ENCODE assay signal across 8 cellular contexts in the genomic region with DNA sequence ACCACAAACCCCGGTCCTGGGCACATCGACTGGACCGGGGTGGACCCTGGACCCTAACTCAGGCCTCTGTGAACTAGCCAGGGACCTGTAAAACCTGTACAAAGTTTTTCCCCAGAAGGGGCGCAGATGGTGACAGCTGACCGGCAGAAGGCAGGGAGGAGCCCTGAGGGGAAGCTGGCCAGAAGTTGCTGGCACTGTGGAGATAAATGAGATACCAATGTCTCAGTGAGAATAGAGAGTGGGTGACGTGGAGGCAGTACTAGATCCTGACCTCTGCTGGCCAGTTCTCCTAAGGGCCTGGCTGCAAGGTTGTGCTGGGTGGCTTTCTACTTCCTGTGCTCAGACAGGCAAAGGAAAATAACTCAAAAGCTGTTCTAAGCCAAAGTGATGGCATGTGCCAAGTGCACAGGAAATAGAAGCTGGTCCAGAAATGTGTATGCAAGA. TPM values are rescaled to one million over a fixed set of nuclear protein-coding genes. Genes with fewer than 3 reads are reported as not detected.
DNase-seq lines count a peak whose midpoint lies in the region; ATAC-seq, FAIRE-seq and TF ChIP-seq lines count a peak whose summit lies in the region.

No MANE protein-coding gene starts in this region.

- SMC1A ChIA-PET in GM12878 (lab: Charles Lee; ENCODE audit: uncharacterized antibody, unreplicated experiment), result interaction anchor here (0.7 to 36.0 kb wide), 30 partner anchors 8 to 736 kb away, joined by 3 to 1038 read pairs (median 5); a partner anchor contains a TSS

- in situ Hi-C loops in GM12878 (cut with MboI), result loop anchor here (10.0 kb wide), 2 partner anchors 151 to 481 kb away; no protein-coding TSS in a partner anchor

- H3K9me3 Mint-ChIP-seq in Calu3 (ENCODE audit: low read depth, unreplicated experiment), result no peaks in the 10 kb centered on the region

- no peaks in the 10 kb centered on the region for H3K36me3 Mint-ChIP-seq in Calu3 (ENCODE audit: insufficient read depth, unreplicated experiment)

- no peaks in the 10 kb centered on the region; a peak in 1 of 4 replicates for H3K27me3 ChIP-seq in GM12878 (replicated peaks in 1 of 2; ENCODE audit: control insufficient read depth in 2 of 2, insufficient read depth in 2 of 2, low read length in 1 of 2)
- no peaks in the 10 kb centered on the region for H3K27me3 ChIP-seq in small intestine (ENCODE audit: control insufficient read depth in 2 of 2, insufficient read depth in 2 of 2, low read length in 2 of 2)

- H3K36me3 ChIP-seq in GM12878 (ENCODE audit: control insufficient read depth in 2 of 2, insufficient read depth in 2 of 2, low read length in 1 of 2), result no peaks in the 10 kb centered on the region
- no peaks in the 10 kb centered on the region for H3K36me3 ChIP-seq in small intestine (ENCODE audit: control insufficient read depth in 2 of 2, insufficient read depth in 2 of 2, low read length in 2 of 2)

- H3K9me3 ChIP-seq in GM12878 (replicated peaks; ENCODE audit: control insufficient read depth, insufficient read depth, low read length) (no peaks in the 10 kb centered on the region), small intestine (ENCODE audit: control insufficient read depth, low read depth) (no peaks in the 10 kb centered on the region)

- 51% methylated on average over 6 of the region's 6 CpGs for WGBS in GM12878 (ENCODE audit: insufficient coverage, insufficient replicate concordance, low lambda C conversion rate, missing lambda C conversion rate)
- WGBS in small intestine, 3 donors, result 41 to 65% (median 45%) methylated on average over 6 of the region's 6 CpGs

- H3K27me3 Mint-ChIP-seq in Calu3 (ENCODE audit: unreplicated experiment), result peaks cover 20% of the 10 kb centered on the region

- no peak for FAIRE-seq in GM12878 (lab: Jason Lieb, UNC)
- no peak for FAIRE-seq in small intestine (lab: Jason Lieb, UNC)

- no peak overlapping the region for H3K9ac ChIP-seq in GM12878 (ENCODE audit: control insufficient read depth, insufficient read depth, low read length)

- no peak overlapping the region for H3K27ac Mint-ChIP-seq in Calu3 (ENCODE audit: unreplicated experiment)

- peaks cover 31% of the 10 kb centered on the region for H3K4me1 Mint-ChIP-seq in Calu3 (ENCODE audit: low read depth, unreplicated experiment)

- peak; percentile 31; the same call in 1 of the 2 replicates for TF ChIP-seq RAD21 in GM12878 (IDR thresholded peaks at IDR 0.05; ENCODE audit: insufficient read depth, low read depth, low read length)

- H3K27ac ChIP-seq in GM12878 (ENCODE audit: control insufficient read depth, insufficient read depth), result no peak overlapping the region
- no peak overlapping the region for H3K27ac ChIP-seq in small intestine (ENCODE audit: low read depth in 1 of 2, low read length in 1 of 2)

- H3K4me2 ChIP-seq in GM12878 (ENCODE audit: control insufficient read depth, insufficient read depth), result no peak overlapping the region

- no peak for TF ChIP-seq POLR2A in GM12878 (IDR thresholded peaks at IDR 0.05; ENCODE audit: low read depth, low read length)

- TF ChIP-seq CTCF in Calu3 (IDR thresholded peaks at IDR 0.05; ENCODE audit: unreplicated experiment) (no peak), GM12878 (IDR thresholded peaks at IDR 0.05 in 2 of 3, conservative IDR thresholded peaks at IDR 0.05 in 1 of 3; ENCODE audit: control insufficient read depth in 2 of 3, extremely low read depth in 1 of 3, insufficient read depth in 1 of 3, low read depth in 3 of 3, low read length in 3 of 3) (peak; percentile 38 to 46 (median 39); a peak in 5 of 6 replicates)

- H4K20me1 ChIP-seq in GM12878 (ENCODE audit: control insufficient read depth, insufficient read depth), result no peaks in the 10 kb centered on the region

- RAD21 ChIA-PET in GM12878 (lab: Charles Lee; ENCODE audit: unreplicated experiment), result interaction anchor here (1.1 to 12.4 kb wide), 12 partner anchors 13 to 481 kb away, joined by 3 to 432 read pairs (median 12); a partner anchor contains a TSS

- peak; percentile 49 for ATAC-seq in GM21390 (IDR thresholded peaks at IDR 0.05; ENCODE audit: unreplicated experiment)
- peak; percentile 74 for ATAC-seq in GM12878
- no peak for ATAC-seq in HG02571 (IDR thresholded peaks at IDR 0.05; ENCODE audit: unreplicated experiment)

- BruUV-seq in Calu3 (replicated peaks; lab: Mats Ljungman, UMichigan) (no TSS peak), GM12878 (replicated peaks; lab: Mats Ljungman, UMichigan) (no TSS peak)

- H3K4me1 ChIP-seq in GM12878 (ENCODE audit: control insufficient read depth, insufficient read depth, low read length) (peaks cover 5% of the 10 kb centered on the region), small intestine (ENCODE audit: control insufficient read depth in 2 of 2, insufficient read depth in 1 of 2, low read depth in 1 of 2, low read length in 1 of 2) (no peaks in the 10 kb centered on the region)

- no peak overlapping the region for H3K4me3 Mint-ChIP-seq in Calu3 (ENCODE audit: low read depth, unreplicated experiment)

- POLR2A ChIA-PET in GM12878 (lab: Charles Lee), result interaction anchor here (2.3 kb wide), 1 partner anchor 19 kb away, joined by 8 read pairs; no protein-coding TSS in a partner anchor

- no peak for TF ChIP-seq EP300 in GM12878 (IDR thresholded peaks at IDR 0.05; ENCODE audit: borderline replicate concordance in 1 of 2, control insufficient read depth in 1 of 2, low read depth in 2 of 2, low read length in 2 of 2)

- peak; percentile 35 for DNase-seq in Calu3
- peak; percentile 33 for DNase-seq in NCI-H446 treated with DMSO at 0.1 percent for 48 hours (lab: John Stamatoyannopoulos, UW)
- DNase-seq in GM12878 (ENCODE audit: low read depth, low spot score), result no peak
- peak; percentile 59 to 72 for DNase-seq in lung microvascular endothelial cell (ENCODE audit: low read depth in 2 of 2)
- DNase-seq in NCI-H146 (lab: John Stamatoyannopoulos, UW), result no peak
- no peak for DNase-seq in small intestine

- intact Hi-C loops in Calu3 (cut with micrococcal nuclease; ENCODE audit: unreplicated experiment), result loop anchor here (1.0 to 5.0 kb wide), 2 partner anchors 60 to 154 kb away; no protein-coding TSS in a partner anchor
- intact Hi-C loops in GM12878 (cut with micrococcal nuclease; ENCODE audit: unreplicated experiment), result no loop called here

- no peaks in the 10 kb centered on the region for H3K79me2 ChIP-seq in GM12878 (ENCODE audit: control insufficient read depth, insufficient read depth, low read length)

- CTCF ChIA-PET in Calu3 (lab: Charles Lee) (interaction anchor here (0.7 to 7.9 kb wide), 14 partner anchors 11 to 219 kb away, joined by 3 to 116 read pairs (median 7); a partner anchor contains a TSS), GM12878 (lab: Yijun Ruan, JAX) (interaction anchor here (0.6 to 21.3 kb wide), 39 partner anchors 8 to 738 kb away, joined by 3 to 852 read pairs (median 9); a partner anchor contains a TSS)

- H3K4me3 ChIP-seq in GM12878 (no peak overlapping the region), small intestine (ENCODE audit: low read depth in 1 of 2, low read length in 2 of 2) (no peak overlapping the region)

- no peak overlapping the region for H2AFZ ChIP-seq in GM12878 (ENCODE audit: control insufficient read depth, low read depth, low read length)

TF ChIP-seq in GM12878, 131 proteins besides CTCF, POLR2A, EP300 and RAD21 (continues in another document):
- TF ChIP-seq CHD2 (IDR thresholded peaks at IDR 0.05; ENCODE audit: borderline replicate concordance, low read depth, low read length) (no peak), PAX5 (IDR thresholded peaks at IDR 0.05; ENCODE audit: borderline replicate concordance, low read depth, low read length) (no peak), HDAC6 (IDR thresholded peaks at IDR 0.05; ENCODE audit: unreplicated experiment) (no peak), ZZZ3 (IDR thresholded peaks at IDR 0.05; ENCODE audit: control insufficient read depth, insufficient read length, low read depth) (no peak)

RNA-seq across cellular contexts. Expression of a gene that starts 10.6 kb away (rescaled TPM):
- 98.6 and 116 TPM in 2 replicates for total RNA-seq in Calu3 (2022)
- total RNA-seq in GM12878 (2013; cell fraction: nucleolus; rRNA removed), result 100 and 110 TPM in 2 replicates
- total RNA-seq in GM12878 (2014; rRNA removed), result 12.5 and 13.3 TPM in 2 replicates
- total RNA-seq in GM12878 (2014; rRNA removed; fragmentation: Illumina TruSeq; extraction: Trizol), result 8.0 and 8.1 TPM in 2 replicates
- 30.0 and 31.7 TPM in 2 replicates for total RNA-seq in GM12878 (2021)
- 7.3 TPM for polyA plus RNA-seq in GM12878 (2011; ENCODE audit: low read depth)
- 18.8 and 27.8 TPM in 2 replicates for polyA plus RNA-seq in GM12878 (2011; rRNA removed)
- polyA plus RNA-seq in GM12878 (2011; cell fraction: cytosol; rRNA removed), result 31.9 and 34.2 TPM in 2 replicates
- polyA plus RNA-seq in GM12878 (2011; cell fraction: nucleus; rRNA removed), result 45.1 and 52.6 TPM in 2 replicates
- 11.9 and 19.2 TPM in 2 replicates for polyA plus RNA-seq in GM12878 (2012)
- 8.6 and 16.9 TPM in 2 replicates for polyA plus RNA-seq in GM12878 (2014; fragmentation: Illumina TruSeq; extraction: Trizol)
- 1 to 10 TPM; 2.5 to 2.6 TPM for polyA plus RNA-seq in GM12878 (2014; fragmentation: Nextera tagmentation; extraction: Ambion mirVana)
- 21.1 and 23.3 TPM in 2 replicates for polyA plus RNA-seq in GM12878 (2014; rRNA removed)
- polyA plus RNA-seq in GM12878 (2016; fragmentation: Nextera tagmentation; extraction: Ambion mirVana), result 10 to 100 TPM; 19.0 to 22.0 TPM
- polyA minus RNA-seq in GM12878 (2011; rRNA and poly(A)+ RNA removed), result 21.3 and 31.5 TPM in 2 replicates
- polyA minus RNA-seq in GM12878 (2011; cell fraction: cytosol; rRNA and poly(A)+ RNA removed), result 8.9 and 10.2 TPM in 2 replicates
- polyA minus RNA-seq in GM12878 (2011; cell fraction: nucleus; rRNA and poly(A)+ RNA removed), result 17.2 and 26.6 TPM in 2 replicates
- 35.7 and 60.9 TPM in 2 replicates for total RNA-seq in lung microvascular endothelial cell
- polyA plus RNA-seq in small intestine, result 10 to 100 TPM in 1 of 3 donors, 1 to 10 TPM in 2; 7.4 to 56.5 (median 8.4) TPM

RNA-seq across cellular contexts. Expression of a gene that starts 35.2 kb away (rescaled TPM):
- 61.4 and 67.2 TPM in 2 replicates for total RNA-seq in Calu3 (2022)
- 4.0 and 4.3 TPM in 2 replicates for total RNA-seq in GM12878 (2013; cell fraction: nucleolus; rRNA removed)
- total RNA-seq in GM12878 (2014; rRNA removed), result 6.9 and 11.1 TPM in 2 replicates
- total RNA-seq in GM12878 (2014; rRNA removed; fragmentation: Illumina TruSeq; extraction: Trizol), result 14.7 and 15.6 TPM in 2 replicates
- 11.0 and 11.4 TPM in 2 replicates for total RNA-seq in GM12878 (2021)
- polyA plus RNA-seq in GM12878 (2011; ENCODE audit: low read depth), result 12.7 TPM
- 2.8 and 3.4 TPM in 2 replicates for polyA plus RNA-seq in GM12878 (2011; rRNA removed)
- 1.3 and 1.6 TPM in 2 replicates for polyA plus RNA-seq in GM12878 (2011; cell fraction: cytosol; rRNA removed)
- 0.45 and 0.51 TPM in 2 replicates for polyA plus RNA-seq in GM12878 (2011; cell fraction: nucleus; rRNA removed)
- 17.3 and 17.8 TPM in 2 replicates for polyA plus RNA-seq in GM12878 (2012)
- polyA plus RNA-seq in GM12878 (2014; fragmentation: Illumina TruSeq; extraction: Trizol), result 15.6 and 17.8 TPM in 2 replicates
- polyA plus RNA-seq in GM12878 (2014; fragmentation: Nextera tagmentation; extraction: Ambion mirVana), result 10 to 100 TPM in 1 of 2 experiments, 1 to 10 TPM in 1; 5.1 to 10.0 TPM
- 10.0 and 12.6 TPM in 2 replicates for polyA plus RNA-seq in GM12878 (2014; rRNA removed)
- 10 to 100 TPM; 10.9 to 13.7 TPM for polyA plus RNA-seq in GM12878 (2016; fragmentation: Nextera tagmentation; extraction: Ambion mirVana)
- polyA minus RNA-seq in GM12878 (2011; rRNA and poly(A)+ RNA removed), result 0.73 and 1.1 TPM in 2 replicates
- polyA minus RNA-seq in GM12878 (2011; cell fraction: cytosol; rRNA and poly(A)+ RNA removed), result not detected in 2 replicates
- 0.24 and 0.38 TPM in 2 replicates for polyA minus RNA-seq in GM12878 (2011; cell fraction: nucleus; rRNA and poly(A)+ RNA removed)
- total RNA-seq in lung microvascular endothelial cell, result 92.8 and 195 TPM in 2 replicates
- 10 to 100 TPM; 40.9 to 58.6 (median 55.2) TPM for polyA plus RNA-seq in small intestine

Comparison
In these comparisons a context has a peak if more than half of its experiments do, and no peak if none do; other contexts are left out.
1. DNase-seq: peak in Calu3 (single experiment), NCI-H446 treated with DMSO at 0.1 percent for 48 hours (single experiment) and lung microvascular endothelial cell (2 of 2); none in GM12878 (single experiment), NCI-H146 (single experiment) and small intestine (single experiment).